Comparison of ENCODE assay signal across 8 cellular contexts in genomic region chr4:54233128-54233696, GRCh38. TPM values are rescaled to one million over a fixed set of nuclear protein-coding genes. Genes with fewer than 3 reads are reported as not detected.
A peak's percentile ranks its signal among the peaks of the same experiment; 100 is the strongest.
DNase-seq lines count a peak whose midpoint lies in the region; ATAC-seq and TF ChIP-seq lines count a peak whose summit lies in the region.

No MANE protein-coding gene starts in this region.

- no peaks in the 10 kb centered on the region for H3K9me3 Mint-ChIP-seq in activated CD4-positive, alpha-beta T cell treated with anti-CD3 and anti-CD28 coated beads, Interleukin-2, amount 10 ng/mL, durations not matched to agents 24 days and 14 days

- H3K27me3 Mint-ChIP-seq in activated CD4-positive, alpha-beta T cell treated with anti-CD3 and anti-CD28 coated beads, Interleukin-2, amount 10 ng/mL, durations not matched to agents 24 days and 14 days = peaks cover 56% of the 10 kb centered on the region

- peak; percentile 80 for TF ChIP-seq CTCF in AG09309 (IDR thresholded peaks at IDR 0.05; ENCODE audit: control insufficient read depth, insufficient read depth, low read depth, low read length, missing control alignments)
- TF ChIP-seq CTCF in coronary artery (IDR thresholded peaks at IDR 0.05) = peak; percentile 67

- DNase-seq in AG09309 (ENCODE audit: low read depth) (no peak), NCI-H460 (ENCODE audit: extremely low read depth, low read depth) (peak; percentile 68), coronary artery (ENCODE audit: low spot score) (peak; percentile 85), left lobe of liver (ENCODE audit: low spot score) (peak; percentile 88)
- peak; percentile 92 for DNase-seq in activated CD4-positive, alpha-beta T cell treated with anti-CD3 and anti-CD28 coated beads, Interleukin-2, amount 10 ng/mL, durations not matched to agents 24 days and 14 days
- peak; percentile 81 for DNase-seq in stimulated activated CD4-positive, alpha-beta T cell treated with anti-CD3 and anti-CD28 coated beads, Interleukin-1b, Interleukin-23, amount 100 ng/mL, for 48 hours

- intact Hi-C loops in activated CD4-positive, alpha-beta T cell treated with anti-CD3 and anti-CD28 coated beads, Interleukin-2, amount 10 ng/mL, durations not matched to agents 24 days and 14 days (cut with micrococcal nuclease) = loop anchor here (1.0 to 10.0 kb wide), 6 partner anchors 303 to 1856 kb away; partner anchors contain the start of genes KIT and SCFD2

- ATAC-seq in GM18907 (IDR thresholded peaks at IDR 0.05; ENCODE audit: unreplicated experiment) = peak; percentile 93
- peak; percentile 83 for ATAC-seq in HG03159 (IDR thresholded peaks at IDR 0.05; ENCODE audit: unreplicated experiment)
- ATAC-seq in left lobe of liver = peak; percentile 91

- H3K27ac ChIP-seq in coronary artery = peak overlapping the region; percentile 85 to 93

- peaks cover 5% of the 10 kb centered on the region for H3K36me3 Mint-ChIP-seq in activated CD4-positive, alpha-beta T cell treated with anti-CD3 and anti-CD28 coated beads, Interleukin-2, amount 10 ng/mL, durations not matched to agents 24 days and 14 days (ENCODE audit: low read depth)

- H3K4me1 Mint-ChIP-seq in activated CD4-positive, alpha-beta T cell treated with anti-CD3 and anti-CD28 coated beads, Interleukin-2, amount 10 ng/mL, durations not matched to agents 24 days and 14 days = peaks cover 15% of the 10 kb centered on the region

- H3K4me3 ChIP-seq in AG09309 (ENCODE audit: control insufficient read depth, low read depth, low read length) (peak overlapping the region; percentile 81), coronary artery (peak overlapping the region; percentile 81)

- peak overlapping the region; percentile 75 for H3K4me3 Mint-ChIP-seq in activated CD4-positive, alpha-beta T cell treated with anti-CD3 and anti-CD28 coated beads, Interleukin-2, amount 10 ng/mL, durations not matched to agents 24 days and 14 days

- H3K27ac Mint-ChIP-seq in activated CD4-positive, alpha-beta T cell treated with anti-CD3 and anti-CD28 coated beads, Interleukin-2, amount 10 ng/mL, durations not matched to agents 24 days and 14 days = no peak overlapping the region

RNA-seq across cellular contexts. Expression of gene PDGFRA, which starts 4.1 kb away (rescaled TPM):
- 0.05 TPM in 1 of 2 replicates, not detected in the other for total RNA-seq in NCI-H460 (2014; rRNA removed; shearing (Covaris generic))
- not detected in 2 replicates for polyA plus RNA-seq in NCI-H460 (2014; cell fraction: nucleus; rRNA removed)
- total RNA-seq in activated CD4-positive, alpha-beta T cell treated with anti-CD3 and anti-CD28 coated beads, Interleukin-2, amount 10 ng/mL, durations not matched to agents 24 days and 14 days = 0.28 and 0.54 TPM in 2 replicates
- 15.5 TPM for total RNA-seq in left lobe of liver

Comparison
In these comparisons a context has a peak if more than half of its experiments do, and no peak if none do; other contexts are left out.
1. RNA of gene PDGFRA, which starts 4.1 kb away (total RNA-seq): 15.5 TPM in left lobe of liver (single experiment); 0.28 to 0.54 TPM in activated CD4-positive, alpha-beta T cell treated with anti-CD3 and anti-CD28 coated beads, Interleukin-2, amount 10 ng/mL, durations not matched to agents 24 days and 14 days and 0.05 TPM in NCI-H460; every median in the first group is over 10 times any median in the second.
2. Peak in every context shown above with its lines, with median percentiles within 50 percentile points of each other: ATAC-seq.